In the genomic region with DNA sequence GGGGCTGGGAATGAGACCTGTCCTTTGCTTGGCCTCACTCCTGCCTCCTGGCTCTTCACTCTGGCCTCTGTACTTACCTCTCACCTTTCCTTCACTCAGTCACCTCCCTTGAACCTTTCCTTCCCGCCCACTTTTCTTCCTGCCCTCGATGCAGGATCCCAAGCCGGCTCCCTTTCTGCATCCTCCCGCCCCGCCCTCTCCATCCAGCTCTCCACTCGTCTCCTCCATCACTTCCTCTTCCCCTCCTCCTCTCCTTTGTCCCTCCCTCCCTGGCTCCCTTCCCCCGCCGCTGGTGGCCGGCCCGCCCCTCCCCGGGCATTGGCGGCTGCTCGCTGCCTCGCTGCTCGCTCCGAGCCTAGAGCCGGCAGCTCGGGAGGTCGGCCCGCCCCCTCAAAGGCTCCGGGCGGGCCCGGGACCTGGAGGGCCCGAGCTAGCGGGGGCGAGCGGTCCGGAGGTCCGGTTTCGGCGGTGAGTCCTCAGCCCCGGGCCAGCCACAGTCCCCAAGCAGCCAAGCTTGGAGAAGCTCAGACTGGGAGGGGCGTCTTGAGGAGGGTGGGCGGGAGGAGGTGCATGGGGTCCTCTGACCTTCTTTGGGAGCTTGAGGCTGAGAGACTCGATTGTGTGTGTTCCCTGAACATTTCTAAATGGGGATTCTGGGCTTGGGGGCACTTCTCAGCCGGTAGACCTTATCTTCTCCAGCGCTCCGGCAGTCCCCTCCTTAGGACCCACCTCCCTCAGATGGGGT, we compare ENCODE assay signal across 8 cellular contexts. TPM values are rescaled to one million over a fixed set of nuclear protein-coding genes. Genes with fewer than 3 reads are reported as not detected.
DNase-seq lines count a peak whose midpoint lies in the region; ATAC-seq and TF ChIP-seq lines count a peak whose summit lies in the region.

No MANE protein-coding gene starts in this region.

- H3K36me3 Mint-ChIP-seq in MCF 10A (ENCODE audit: insufficient read depth, unreplicated experiment), result peaks cover 13% of the 10 kb centered on the region

- TF ChIP-seq CTCF in NB4 (IDR thresholded peaks at IDR 0.05; ENCODE audit: low read depth, low read length) (no peak), MCF 10A (IDR thresholded peaks at IDR 0.05; ENCODE audit: unreplicated experiment) (no peak), psoas muscle (IDR thresholded peaks at IDR 0.05) (no peak)

- POLR2A ChIA-PET in MCF 10A (lab: Yijun Ruan, JAX), result interaction anchor here (0.7 to 10.3 kb wide), 10 partner anchors 9 to 398 kb away, joined by 3 to 132 read pairs (median 10); a partner anchor contains a TSS

- H3K9me3 Mint-ChIP-seq in MCF 10A (ENCODE audit: unreplicated experiment), result no peaks in the 10 kb centered on the region

- no peaks in the 10 kb centered on the region for H3K27me3 ChIP-seq in psoas muscle (ENCODE audit: insufficient read depth in 3 of 3, low read length in 2 of 3)

- H3K4me3 Mint-ChIP-seq in MCF 10A (ENCODE audit: unreplicated experiment), result peak overlapping the region; percentile 71

- peaks cover 0 to 33% of the 10 kb centered on the region in 2 donors for H3K36me3 ChIP-seq in psoas muscle (ENCODE audit: insufficient read depth in 1 of 2, low read depth in 1 of 2)

- no peaks in the 10 kb centered on the region for H3K9me3 ChIP-seq in psoas muscle

- no peaks in the 10 kb centered on the region for H3K27me3 Mint-ChIP-seq in MCF 10A (ENCODE audit: insufficient read depth, unreplicated experiment)

- H3K4me3 ChIP-seq in NB4 (ENCODE audit: low read depth, low read length) (no peak overlapping the region), psoas muscle (peak overlapping the region; percentile 68)

- peak; percentile 89 for DNase-seq in DMS153 (lab: John Stamatoyannopoulos, UW)
- peak; percentile 61 for DNase-seq in NB4 (ENCODE audit: low read depth)
- peak; percentile 89 to 92 for DNase-seq in SHP77 (lab: John Stamatoyannopoulos, UW)
- peak; percentile 89 for DNase-seq in MCF 10A (ENCODE audit: unreplicated experiment)
- peak; percentile 71 for DNase-seq in iPS DF 19.7 (ENCODE audit: low read depth, low spot score)
- peak; percentile 89 to 91 for DNase-seq in psoas muscle

- no peak for TF ChIP-seq POLR2A in NB4 (IDR thresholded peaks at IDR 0.05; ENCODE audit: extremely low read depth, insufficient read length)

- CTCF ChIA-PET in MCF 10A (lab: Yijun Ruan, JAX), result interaction anchor here (1.1 to 3.7 kb wide), 6 partner anchors 9 to 56 kb away, joined by 3 to 20 read pairs (median 5); a partner anchor contains a TSS

- BruUV-seq in MCF 10A (replicated peaks; lab: Mats Ljungman, UMichigan), result no TSS peak

- H3K4me1 Mint-ChIP-seq in MCF 10A (ENCODE audit: insufficient read depth, unreplicated experiment), result peaks cover 73% of the 10 kb centered on the region

- intact Hi-C loops in MCF 10A (cut with micrococcal nuclease) (no loop called here), psoas muscle (cut with DNase I) (no loop called here)

- peak overlapping the region; percentile 38 for H3K27ac Mint-ChIP-seq in MCF 10A (ENCODE audit: low read depth, unreplicated experiment)

- ATAC-seq in psoas muscle (peak; percentile 59 to 66 (median 66)), HG02938 (IDR thresholded peaks at IDR 0.05; ENCODE audit: unreplicated experiment) (no peak), HG02571 (IDR thresholded peaks at IDR 0.05; ENCODE audit: unreplicated experiment) (no peak)

- WGBS in psoas muscle, 3 donors, result 3 to 5% (median 4%) methylated on average over 37 to 38 of the region's 38 CpGs

- peak overlapping the region; percentile 88 for H3K27ac ChIP-seq in psoas muscle

- H3K4me1 ChIP-seq in psoas muscle, result peaks cover 42% of the 10 kb centered on the region

RNA-seq across cellular contexts. Expression of a gene that starts 13.8 kb away (rescaled TPM):
- total RNA-seq in MCF 10A (2022) (31.1 and 36.2 TPM in 2 replicates), psoas muscle (10 to 100 TPM; 27.7 to 45.8 (median 34.2) TPM)
- 10 to 100 TPM; 12.6 to 19.2 (median 12.7) TPM for polyA plus RNA-seq in psoas muscle

RNA-seq across cellular contexts. Expression of a gene that starts 49.0 kb away (rescaled TPM):
- total RNA-seq in MCF 10A (2022), result 157 and 164 TPM in 2 replicates
- 10 to 100 TPM; 54.2 to 65.7 (median 60.1) TPM for total RNA-seq in psoas muscle
- 10 to 100 TPM; 49.4 to 76.3 (median 73.9) TPM for polyA plus RNA-seq in psoas muscle

RNA-seq across cellular contexts. Expression of a gene that starts 55.5 kb away (rescaled TPM):
- total RNA-seq in MCF 10A (2022) (21.3 and 24.3 TPM in 2 replicates), psoas muscle (10 to 100 TPM; 10.2 to 16.0 (median 13.4) TPM)
- 10 to 100 TPM in 2 of 3 donors, 1 to 10 TPM in 1; 5.1 to 28.5 (median 11.7) TPM for polyA plus RNA-seq in psoas muscle

RNA-seq across cellular contexts. Expression of a gene that starts 58.2 kb away (rescaled TPM):
- total RNA-seq in MCF 10A (2022), result not detected in 2 replicates
- total RNA-seq in psoas muscle, result not detected
- under 1 TPM; 0.17 to 0.23 (median 0.17) TPM for polyA plus RNA-seq in psoas muscle

Comparison
In these comparisons a context has a peak if more than half of its experiments do, and no peak if none do; other contexts are left out.
1. ATAC-seq: peak in psoas muscle (4 of 4); none in HG02938 (single experiment) and HG02571 (single experiment).
2. Peak in every context shown above with its lines, with median percentiles within 50 percentile points of each other: DNase-seq.